In genomic region chr17:80471922-80472321, GRCh38 we compare ENCODE assay signal across 11 cellular contexts. TPM values are rescaled to one million over a fixed set of nuclear protein-coding genes. Genes with fewer than 3 reads are reported as not detected.
"Had no signal": no experiment of that assay in that cellular context is flagged by ENCODE, and none has a peak within 500 bp of the region (broad histone marks: within the 10 kb centered on the region; RNA-seq: fewer than 3 reads in every experiment).

No MANE protein-coding gene starts in this region.

- H3K4me3 Mint-ChIP-seq: activated CD4-positive, alpha-beta memory T cell treated with anti-CD3 and anti-CD28 coated beads for 36 hours; activated naive CD4-positive, alpha-beta T cell treated with anti-CD3 and anti-CD28 coated beads, Interleukin-2, amount 50 U/mL, for 24 hours had no signal

- DNase-seq: activated CD4-positive, alpha-beta memory T cell treated with anti-CD3 and anti-CD28 coated beads for 36 hours; activated CD4-positive, CD25-positive, alpha-beta regulatory T cell; activated CD8-positive, alpha-beta memory T cell treated with anti-CD3 and anti-CD28 coated beads, Interleukin-2, amount 50 U/mL, for 4 hours; amygdala; hippocampal formation; kidney glomerular epithelial cell; thyroid gland had no signal

- H3K27ac Mint-ChIP-seq: activated CD4-positive, alpha-beta memory T cell treated with anti-CD3 and anti-CD28 coated beads for 36 hours had no signal

- H3K36me3 Mint-ChIP-seq: activated CD4-positive, alpha-beta memory T cell treated with anti-CD3 and anti-CD28 coated beads for 36 hours; brain had no signal

- ATAC-seq: right cardiac atrium had no signal

- H3K9me3 Mint-ChIP-seq: activated CD4-positive, alpha-beta memory T cell treated with anti-CD3 and anti-CD28 coated beads for 36 hours; activated naive CD4-positive, alpha-beta T cell treated with anti-CD3 and anti-CD28 coated beads, Interleukin-2, amount 50 U/mL, for 24 hours had no signal

RNA-seq across cellular contexts. Expression of gene NPTX1, which starts 4.5 kb away (rescaled TPM):
- total RNA-seq: epithelial cell of proximal tubule, right cardiac atrium had no signal
